ENCODE assay signal across 25 cellular contexts in the genomic region with DNA sequence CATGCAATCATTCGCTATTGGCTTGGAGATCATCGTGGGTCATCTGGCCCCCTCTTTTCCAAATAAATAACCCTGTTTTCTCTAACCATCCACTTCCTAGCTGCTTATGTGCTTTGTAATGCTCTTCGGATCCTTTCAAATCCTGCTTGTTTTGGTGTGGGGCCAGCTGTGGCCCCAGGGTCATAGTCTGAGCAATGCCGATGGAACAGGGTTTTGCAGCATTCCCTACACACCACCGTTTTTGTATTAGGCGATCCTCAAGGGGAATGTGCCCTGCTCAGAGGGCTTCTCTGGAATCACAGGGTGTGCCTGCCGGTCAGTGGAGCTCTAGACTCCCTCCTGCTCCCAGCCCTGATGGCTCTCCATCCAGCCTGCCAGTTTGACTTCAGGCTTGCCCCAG.
"Had no signal": no experiment of that assay in that cellular context is flagged by ENCODE, and none has a peak within 500 bp of the region (broad histone marks: within the 10 kb centered on the region; RNA-seq: fewer than 3 reads in every experiment).

No MANE protein-coding gene starts in this region.

- H3K4me3 ChIP-seq: esophagus squamous epithelium, left lung, mucosa of descending colon, neural progenitor cell, ovary, sigmoid colon, stomach, thyroid gland had no signal

- H3K27me3 ChIP-seq: left lung, neural progenitor cell, ovary, sigmoid colon, stomach, thyroid gland had no signal

- DNase-seq: cerebellar nuclear complex; cortex of kidney; effector memory CD8-positive, alpha-beta T cell; erythroblast; esophagus squamous epithelium; head of caudate nucleus; kidney; left lung; mesenchymal stem cell; mucosa of descending colon; naive B cell; nucleus accumbens; ovary; posterior cingulate gyrus; sigmoid colon; stimulated activated CD4-positive, alpha-beta T cell treated with anti-CD3 and anti-CD28 coated beads, Interleukin-2, amount 100 ng/mL, for 24 hours; stimulated activated CD4-positive, alpha-beta T cell treated with anti-CD3 and anti-CD28 coated beads, Interleukin-4, amount 100 ng/mL, for 24 hours; stimulated activated naive CD4-positive, alpha-beta T cell treated with Interleukin-2 at 50 U/mL for 16 hours; stomach; thyroid gland had no signal

- H3K27ac Mint-ChIP-seq: effector memory CD8-positive, alpha-beta T cell; mesothelial cell of epicardium; natural killer cell treated with Interleukin-12 subunit alpha and Interleukin-12 subunit beta and Interleukin-15 and Interleukin-18, amount 100 ng/mL, for 72 hours; neural progenitor cell; stimulated activated effector memory CD8-positive, alpha-beta T cell treated with anti-CD3 and anti-CD28 coated beads, Interleukin-12 subunit alpha, Interleukin-12 subunit beta, amount 100 ng/mL, for 72 hours; type B pancreatic cell had no signal

- H3K36me3 ChIP-seq: esophagus squamous epithelium, left lung, neural progenitor cell, ovary, sigmoid colon, stomach, thyroid gland had no signal

- ATAC-seq: effector memory CD8-positive, alpha-beta T cell; left lung; mucosa of descending colon; natural killer cell treated with Interleukin-12 subunit alpha and Interleukin-12 subunit beta and Interleukin-15 and Interleukin-18, amount 100 ng/mL, for 72 hours; stimulated activated effector memory CD8-positive, alpha-beta T cell treated with anti-CD3 and anti-CD28 coated beads, Interleukin-12 subunit alpha, Interleukin-12 subunit beta, amount 100 ng/mL, for 72 hours had no signal

- H3K9me3 ChIP-seq: esophagus squamous epithelium, left lung, mucosa of descending colon, ovary, sigmoid colon, stomach, thyroid gland had no signal

- H3K4me1 Mint-ChIP-seq: mesothelial cell of epicardium; naive B cell; neural progenitor cell; stimulated activated effector memory CD8-positive, alpha-beta T cell treated with anti-CD3 and anti-CD28 coated beads, Interleukin-12 subunit alpha, Interleukin-12 subunit beta, amount 100 ng/mL, for 72 hours had no signal

- H3K4me3 Mint-ChIP-seq: effector memory CD8-positive, alpha-beta T cell; mesothelial cell of epicardium; naive B cell; natural killer cell treated with Interleukin-12 subunit alpha and Interleukin-12 subunit beta and Interleukin-15 and Interleukin-18, amount 100 ng/mL, for 72 hours; neural progenitor cell; stimulated activated effector memory CD8-positive, alpha-beta T cell treated with anti-CD3 and anti-CD28 coated beads, Interleukin-12 subunit alpha, Interleukin-12 subunit beta, amount 100 ng/mL, for 72 hours; type B pancreatic cell had no signal

- H3K9me3 Mint-ChIP-seq: effector memory CD8-positive, alpha-beta T cell; mesothelial cell of epicardium; natural killer cell treated with Interleukin-12 subunit alpha and Interleukin-12 subunit beta and Interleukin-15 and Interleukin-18, amount 100 ng/mL, for 72 hours; neural progenitor cell; stimulated activated effector memory CD8-positive, alpha-beta T cell treated with anti-CD3 and anti-CD28 coated beads, Interleukin-12 subunit alpha, Interleukin-12 subunit beta, amount 100 ng/mL, for 72 hours; type B pancreatic cell had no signal

- H3K36me3 Mint-ChIP-seq: mesothelial cell of epicardium; naive B cell; natural killer cell treated with Interleukin-12 subunit alpha and Interleukin-12 subunit beta and Interleukin-15 and Interleukin-18, amount 100 ng/mL, for 72 hours; neural progenitor cell; stimulated activated effector memory CD8-positive, alpha-beta T cell treated with anti-CD3 and anti-CD28 coated beads, Interleukin-12 subunit alpha, Interleukin-12 subunit beta, amount 100 ng/mL, for 72 hours; type B pancreatic cell had no signal
